2 cellular contexts compared by ENCODE assay signal in the genomic region with DNA sequence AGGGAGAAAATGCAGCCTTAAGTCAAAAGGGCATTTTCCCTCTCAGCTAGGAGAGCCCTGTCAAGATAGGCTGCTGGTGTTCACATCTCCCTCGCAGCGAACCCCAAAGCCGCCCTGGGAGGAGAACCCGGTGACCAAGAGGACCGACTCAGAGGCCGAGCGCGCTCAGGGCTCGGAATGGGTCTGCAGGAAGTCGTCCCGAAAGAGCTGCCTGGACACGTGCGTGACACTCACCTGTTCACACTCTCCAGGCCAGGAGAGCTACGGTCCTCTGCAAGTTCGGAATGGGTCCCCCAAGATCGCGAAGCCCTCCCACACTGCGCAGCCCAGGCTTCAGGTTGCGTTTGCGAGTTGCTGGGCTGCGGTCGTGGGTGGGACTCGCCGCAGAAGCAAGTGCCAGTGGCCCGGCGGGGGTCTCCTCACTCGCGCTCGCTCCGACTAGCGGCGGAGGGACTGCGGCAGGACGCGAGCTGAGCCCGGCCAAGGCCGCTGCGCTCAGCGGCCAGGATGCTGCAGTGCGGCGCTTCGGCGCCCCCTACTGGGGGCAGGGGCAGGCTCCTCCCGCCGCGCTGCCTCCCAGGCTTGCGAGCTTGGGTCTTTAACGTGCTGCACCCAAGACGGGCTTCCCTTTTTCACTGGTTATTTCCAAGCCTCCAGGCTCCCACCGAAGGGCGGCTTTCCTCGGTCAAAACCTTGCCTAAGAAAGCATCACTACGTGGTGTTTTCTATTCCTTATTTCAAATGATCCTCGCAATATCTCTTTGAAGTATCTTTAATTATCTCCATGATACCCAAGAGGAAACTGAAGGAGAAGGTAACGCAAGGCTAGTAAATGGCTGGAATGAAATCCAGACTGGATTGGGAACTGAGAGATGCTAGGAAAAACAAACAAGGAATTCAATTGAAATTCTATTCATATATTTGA.
TF ChIP-seq lines count a peak whose summit lies in the region.

A gene with protein sequence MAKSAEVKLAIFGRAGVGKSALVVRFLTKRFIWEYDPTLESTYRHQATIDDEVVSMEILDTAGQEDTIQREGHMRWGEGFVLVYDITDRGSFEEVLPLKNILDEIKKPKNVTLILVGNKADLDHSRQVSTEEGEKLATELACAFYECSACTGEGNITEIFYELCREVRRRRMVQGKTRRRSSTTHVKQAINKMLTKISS (minus strand): TSS at position 457 of the 925 bp plus-strand sequence. CDS start 3,928 bp downstream, outside the sequence.

TF ChIP-seq in HEK293, 187 proteins besides CTCF, POLR2A, EP300 and RAD21 (continued from another document and continues in another):
- TF ChIP-seq, protein P1, sequence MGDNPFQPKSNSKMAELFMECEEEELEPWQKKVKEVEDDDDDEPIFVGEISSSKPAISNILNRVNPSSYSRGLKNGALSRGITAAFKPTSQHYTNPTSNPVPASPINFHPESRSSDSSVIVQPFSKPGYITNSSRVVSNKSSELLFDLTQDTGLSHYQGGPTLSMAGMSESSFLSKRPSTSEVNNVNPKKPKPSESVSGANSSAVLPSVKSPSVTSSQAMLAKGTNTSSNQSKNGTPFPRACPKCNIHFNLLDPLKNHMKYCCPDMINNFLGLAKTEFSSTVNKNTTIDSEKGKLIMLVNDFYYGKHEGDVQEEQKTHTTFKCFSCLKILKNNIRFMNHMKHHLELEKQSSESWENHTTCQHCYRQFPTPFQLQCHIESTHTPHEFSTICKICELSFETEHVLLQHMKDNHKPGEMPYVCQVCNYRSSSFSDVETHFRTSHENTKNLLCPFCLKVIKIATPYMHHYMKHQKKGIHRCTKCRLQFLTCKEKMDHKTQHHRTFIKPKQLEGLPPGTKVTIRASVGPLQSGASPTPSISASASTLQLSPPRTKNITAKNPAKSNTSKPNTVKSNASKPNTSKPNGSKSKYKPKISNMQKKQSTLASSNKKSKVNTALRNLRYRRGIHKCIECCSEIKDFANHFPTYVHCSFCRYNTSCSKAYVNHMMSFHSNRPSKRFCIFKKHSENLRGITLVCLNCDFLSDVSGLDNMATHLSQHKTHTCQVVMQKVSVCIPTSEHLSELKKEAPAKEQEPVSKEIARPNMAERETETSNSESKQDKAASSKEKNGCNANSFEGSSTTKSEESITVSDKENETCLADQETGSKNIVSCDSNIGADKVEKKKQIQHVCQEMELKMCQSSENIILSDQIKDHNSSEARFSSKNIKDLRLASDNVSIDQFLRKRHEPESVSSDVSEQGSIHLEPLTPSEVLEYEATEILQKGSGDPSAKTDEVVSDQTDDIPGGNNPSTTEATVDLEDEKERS (tag by site-specific recombination; IDR thresholded peaks at IDR 0.05) = peak; percentile 50; the same call in 1 of the 2 replicates
- TF ChIP-seq ZNF391 (tag by site-specific recombination; IDR thresholded peaks at IDR 0.05; ENCODE audit: borderline replicate concordance, low read depth) = no peak
- no peak for TF ChIP-seq ZNF544 (tag by site-specific recombination; IDR thresholded peaks at IDR 0.05)
- no peak for TF ChIP-seq KLF7 (tag by site-specific recombination; IDR thresholded peaks at IDR 0.05; ENCODE audit: borderline replicate concordance)
- peak; percentile 88; the same call in 1 of the 2 replicates for TF ChIP-seq ZNF501 (tag by site-specific recombination; IDR thresholded peaks at IDR 0.05)
- TF ChIP-seq ZNF274 (IDR thresholded peaks at IDR 0.05; ENCODE audit: low read length) = no peak
- TF ChIP-seq ZNF274 (tag by site-specific recombination; IDR thresholded peaks at IDR 0.05; ENCODE audit: borderline replicate concordance) = no peak
- no peak for TF ChIP-seq ZNF114 (tag by site-specific recombination; IDR thresholded peaks at IDR 0.05)
- no peak for TF ChIP-seq ZNF658 (tag by site-specific recombination; IDR thresholded peaks at IDR 0.05)
- TF ChIP-seq OSR2 (tag by site-specific recombination; IDR thresholded peaks at IDR 0.05) = no peak
- TF ChIP-seq SETDB1 (IDR thresholded peaks at IDR 0.05; ENCODE audit: insufficient read length, low read length) = no peak
- no peak for TF ChIP-seq ZNF302 (tag by site-specific recombination; IDR thresholded peaks at IDR 0.05; ENCODE audit: low read depth)
- TF ChIP-seq ZNF776 (tag by site-specific recombination; IDR thresholded peaks at IDR 0.05; ENCODE audit: borderline replicate concordance) = no peak
- TF ChIP-seq ZNF561 (tag by site-specific recombination; IDR thresholded peaks at IDR 0.05; ENCODE audit: borderline replicate concordance) = peak; percentile 68; the same call in 1 of the 2 replicates
- no peak for TF ChIP-seq ZNF510 (tag by site-specific recombination; IDR thresholded peaks at IDR 0.05; ENCODE audit: insufficient replicate concordance)
- TF ChIP-seq ZNF747 (tag by site-specific recombination; IDR thresholded peaks at IDR 0.05) = no peak
- TF ChIP-seq ZBTB20 (tag by site-specific recombination; IDR thresholded peaks at IDR 0.05) = peak; percentile 56; the same call in 1 of the 2 replicates
- TF ChIP-seq ZNF600 (tag by site-specific recombination; IDR thresholded peaks at IDR 0.05) = peak; percentile 96
- TF ChIP-seq EGR2 (tag by site-specific recombination; IDR thresholded peaks at IDR 0.05; ENCODE audit: low read depth) = peak; percentile 45; the same call in 1 of the 2 replicates
- TF ChIP-seq ZNF548 (tag by site-specific recombination; IDR thresholded peaks at IDR 0.05) = no peak
- TF ChIP-seq ZSCAN30 (tag by site-specific recombination; IDR thresholded peaks at IDR 0.05) = peak; percentile 90
- no peak; the same call in 1 of the 2 replicates for TF ChIP-seq ZFP37 (tag by site-specific recombination; IDR thresholded peaks at IDR 0.05)
- TF ChIP-seq ZNF19 (tag by site-specific recombination; IDR thresholded peaks at IDR 0.05; ENCODE audit: low read depth) = no peak
- no peak for TF ChIP-seq IKZF3 (tag by site-specific recombination; IDR thresholded peaks at IDR 0.05)
- TF ChIP-seq ZNF335 (tag by site-specific recombination; conservative IDR thresholded peaks at IDR 0.05) = 0 out of 2 replicates have a peak, but pooled peaks have one; percentile 35
- no peak for TF ChIP-seq ZNF473 (tag by site-specific recombination; IDR thresholded peaks at IDR 0.05)
- TF ChIP-seq, protein P2, sequence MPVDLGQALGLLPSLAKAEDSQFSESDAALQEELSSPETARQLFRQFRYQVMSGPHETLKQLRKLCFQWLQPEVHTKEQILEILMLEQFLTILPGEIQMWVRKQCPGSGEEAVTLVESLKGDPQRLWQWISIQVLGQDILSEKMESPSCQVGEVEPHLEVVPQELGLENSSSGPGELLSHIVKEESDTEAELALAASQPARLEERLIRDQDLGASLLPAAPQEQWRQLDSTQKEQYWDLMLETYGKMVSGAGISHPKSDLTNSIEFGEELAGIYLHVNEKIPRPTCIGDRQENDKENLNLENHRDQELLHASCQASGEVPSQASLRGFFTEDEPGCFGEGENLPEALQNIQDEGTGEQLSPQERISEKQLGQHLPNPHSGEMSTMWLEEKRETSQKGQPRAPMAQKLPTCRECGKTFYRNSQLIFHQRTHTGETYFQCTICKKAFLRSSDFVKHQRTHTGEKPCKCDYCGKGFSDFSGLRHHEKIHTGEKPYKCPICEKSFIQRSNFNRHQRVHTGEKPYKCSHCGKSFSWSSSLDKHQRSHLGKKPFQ (tag by site-specific recombination; IDR thresholded peaks at IDR 0.05) = peak; percentile 98
- no peak for TF ChIP-seq ZNF138 (tag by site-specific recombination; IDR thresholded peaks at IDR 0.05; ENCODE audit: borderline replicate concordance)

TF ChIP-seq in WTC11, 78 proteins besides CTCF, POLR2A, EP300 and RAD21 (continued from another document and continues in another):
- TF ChIP-seq, protein P3, sequence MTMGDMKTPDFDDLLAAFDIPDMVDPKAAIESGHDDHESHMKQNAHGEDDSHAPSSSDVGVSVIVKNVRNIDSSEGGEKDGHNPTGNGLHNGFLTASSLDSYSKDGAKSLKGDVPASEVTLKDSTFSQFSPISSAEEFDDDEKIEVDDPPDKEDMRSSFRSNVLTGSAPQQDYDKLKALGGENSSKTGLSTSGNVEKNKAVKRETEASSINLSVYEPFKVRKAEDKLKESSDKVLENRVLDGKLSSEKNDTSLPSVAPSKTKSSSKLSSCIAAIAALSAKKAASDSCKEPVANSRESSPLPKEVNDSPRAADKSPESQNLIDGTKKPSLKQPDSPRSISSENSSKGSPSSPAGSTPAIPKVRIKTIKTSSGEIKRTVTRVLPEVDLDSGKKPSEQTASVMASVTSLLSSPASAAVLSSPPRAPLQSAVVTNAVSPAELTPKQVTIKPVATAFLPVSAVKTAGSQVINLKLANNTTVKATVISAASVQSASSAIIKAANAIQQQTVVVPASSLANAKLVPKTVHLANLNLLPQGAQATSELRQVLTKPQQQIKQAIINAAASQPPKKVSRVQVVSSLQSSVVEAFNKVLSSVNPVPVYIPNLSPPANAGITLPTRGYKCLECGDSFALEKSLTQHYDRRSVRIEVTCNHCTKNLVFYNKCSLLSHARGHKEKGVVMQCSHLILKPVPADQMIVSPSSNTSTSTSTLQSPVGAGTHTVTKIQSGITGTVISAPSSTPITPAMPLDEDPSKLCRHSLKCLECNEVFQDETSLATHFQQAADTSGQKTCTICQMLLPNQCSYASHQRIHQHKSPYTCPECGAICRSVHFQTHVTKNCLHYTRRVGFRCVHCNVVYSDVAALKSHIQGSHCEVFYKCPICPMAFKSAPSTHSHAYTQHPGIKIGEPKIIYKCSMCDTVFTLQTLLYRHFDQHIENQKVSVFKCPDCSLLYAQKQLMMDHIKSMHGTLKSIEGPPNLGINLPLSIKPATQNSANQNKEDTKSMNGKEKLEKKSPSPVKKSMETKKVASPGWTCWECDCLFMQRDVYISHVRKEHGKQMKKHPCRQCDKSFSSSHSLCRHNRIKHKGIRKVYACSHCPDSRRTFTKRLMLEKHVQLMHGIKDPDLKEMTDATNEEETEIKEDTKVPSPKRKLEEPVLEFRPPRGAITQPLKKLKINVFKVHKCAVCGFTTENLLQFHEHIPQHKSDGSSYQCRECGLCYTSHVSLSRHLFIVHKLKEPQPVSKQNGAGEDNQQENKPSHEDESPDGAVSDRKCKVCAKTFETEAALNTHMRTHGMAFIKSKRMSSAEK (CRISPR knock-in tag; IDR thresholded peaks at IDR 0.05; ENCODE audit: borderline replicate concordance) = no peak
- TF ChIP-seq TEAD1 (CRISPR knock-in tag; IDR thresholded peaks at IDR 0.05) (no peak), SP1 (CRISPR knock-in tag; conservative IDR thresholded peaks at IDR 0.05) (peak; percentile 60), KAT7 (CRISPR knock-in tag; IDR thresholded peaks at IDR 0.05; ENCODE audit: borderline replicate concordance) (no peak), SMAD3 (CRISPR knock-in tag; IDR thresholded peaks at IDR 0.05; ENCODE audit: borderline replicate concordance) (peak; percentile 79; the same call in 1 of the 2 replicates), PRRX2 (CRISPR knock-in tag; IDR thresholded peaks at IDR 0.05) (no peak), SOX15 (CRISPR knock-in tag; IDR thresholded peaks at IDR 0.05) (no peak), ZNF121 (CRISPR knock-in tag; IDR thresholded peaks at IDR 0.05) (0 out of 2 replicates have a peak, but pooled peaks have one; percentile 18), IRF2 (CRISPR knock-in tag; IDR thresholded peaks at IDR 0.05; ENCODE audit: borderline replicate concordance, low read depth) (no peak), RORB (CRISPR knock-in tag; IDR thresholded peaks at IDR 0.05) (no peak), FOXP1 (CRISPR knock-in tag; IDR thresholded peaks at IDR 0.05; ENCODE audit: borderline replicate concordance) (peak; percentile 91), ZNF263 (CRISPR knock-in tag; IDR thresholded peaks at IDR 0.05; ENCODE audit: low read depth) (no peak), EMX1 (CRISPR knock-in tag; IDR thresholded peaks at IDR 0.05) (no peak), HMGA2 (CRISPR knock-in tag; IDR thresholded peaks at IDR 0.05) (no peak), TCF7 (CRISPR knock-in tag; IDR thresholded peaks at IDR 0.05; ENCODE audit: low read depth) (no peak), ZNF396 (CRISPR knock-in tag; IDR thresholded peaks at IDR 0.05; ENCODE audit: borderline replicate concordance) (no peak), ZNF671 (CRISPR knock-in tag; IDR thresholded peaks at IDR 0.05) (no peak), ZNF138 (CRISPR knock-in tag; conservative IDR thresholded peaks at IDR 0.05) (no peak)
- TF ChIP-seq, protein P4, sequence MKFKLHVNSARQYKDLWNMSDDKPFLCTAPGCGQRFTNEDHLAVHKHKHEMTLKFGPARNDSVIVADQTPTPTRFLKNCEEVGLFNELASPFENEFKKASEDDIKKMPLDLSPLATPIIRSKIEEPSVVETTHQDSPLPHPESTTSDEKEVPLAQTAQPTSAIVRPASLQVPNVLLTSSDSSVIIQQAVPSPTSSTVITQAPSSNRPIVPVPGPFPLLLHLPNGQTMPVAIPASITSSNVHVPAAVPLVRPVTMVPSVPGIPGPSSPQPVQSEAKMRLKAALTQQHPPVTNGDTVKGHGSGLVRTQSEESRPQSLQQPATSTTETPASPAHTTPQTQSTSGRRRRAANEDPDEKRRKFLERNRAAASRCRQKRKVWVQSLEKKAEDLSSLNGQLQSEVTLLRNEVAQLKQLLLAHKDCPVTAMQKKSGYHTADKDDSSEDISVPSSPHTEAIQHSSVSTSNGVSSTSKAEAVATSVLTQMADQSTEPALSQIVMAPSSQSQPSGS (CRISPR knock-in tag; IDR thresholded peaks at IDR 0.05; ENCODE audit: borderline replicate concordance, low read depth) = no peak
- TF ChIP-seq, protein P5, sequence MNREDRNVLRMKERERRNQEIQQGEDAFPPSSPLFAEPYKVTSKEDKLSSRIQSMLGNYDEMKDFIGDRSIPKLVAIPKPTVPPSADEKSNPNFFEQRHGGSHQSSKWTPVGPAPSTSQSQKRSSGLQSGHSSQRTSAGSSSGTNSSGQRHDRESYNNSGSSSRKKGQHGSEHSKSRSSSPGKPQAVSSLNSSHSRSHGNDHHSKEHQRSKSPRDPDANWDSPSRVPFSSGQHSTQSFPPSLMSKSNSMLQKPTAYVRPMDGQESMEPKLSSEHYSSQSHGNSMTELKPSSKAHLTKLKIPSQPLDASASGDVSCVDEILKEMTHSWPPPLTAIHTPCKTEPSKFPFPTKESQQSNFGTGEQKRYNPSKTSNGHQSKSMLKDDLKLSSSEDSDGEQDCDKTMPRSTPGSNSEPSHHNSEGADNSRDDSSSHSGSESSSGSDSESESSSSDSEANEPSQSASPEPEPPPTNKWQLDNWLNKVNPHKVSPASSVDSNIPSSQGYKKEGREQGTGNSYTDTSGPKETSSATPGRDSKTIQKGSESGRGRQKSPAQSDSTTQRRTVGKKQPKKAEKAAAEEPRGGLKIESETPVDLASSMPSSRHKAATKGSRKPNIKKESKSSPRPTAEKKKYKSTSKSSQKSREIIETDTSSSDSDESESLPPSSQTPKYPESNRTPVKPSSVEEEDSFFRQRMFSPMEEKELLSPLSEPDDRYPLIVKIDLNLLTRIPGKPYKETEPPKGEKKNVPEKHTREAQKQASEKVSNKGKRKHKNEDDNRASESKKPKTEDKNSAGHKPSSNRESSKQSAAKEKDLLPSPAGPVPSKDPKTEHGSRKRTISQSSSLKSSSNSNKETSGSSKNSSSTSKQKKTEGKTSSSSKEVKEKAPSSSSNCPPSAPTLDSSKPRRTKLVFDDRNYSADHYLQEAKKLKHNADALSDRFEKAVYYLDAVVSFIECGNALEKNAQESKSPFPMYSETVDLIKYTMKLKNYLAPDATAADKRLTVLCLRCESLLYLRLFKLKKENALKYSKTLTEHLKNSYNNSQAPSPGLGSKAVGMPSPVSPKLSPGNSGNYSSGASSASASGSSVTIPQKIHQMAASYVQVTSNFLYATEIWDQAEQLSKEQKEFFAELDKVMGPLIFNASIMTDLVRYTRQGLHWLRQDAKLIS (CRISPR knock-in tag; IDR thresholded peaks at IDR 0.05; ENCODE audit: borderline replicate concordance) = no peak
- TF ChIP-seq, protein P6, sequence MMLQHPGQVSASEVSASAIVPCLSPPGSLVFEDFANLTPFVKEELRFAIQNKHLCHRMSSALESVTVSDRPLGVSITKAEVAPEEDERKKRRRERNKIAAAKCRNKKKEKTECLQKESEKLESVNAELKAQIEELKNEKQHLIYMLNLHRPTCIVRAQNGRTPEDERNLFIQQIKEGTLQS (CRISPR knock-in tag; conservative IDR thresholded peaks at IDR 0.05) = no peak
- TF ChIP-seq, protein P7, sequence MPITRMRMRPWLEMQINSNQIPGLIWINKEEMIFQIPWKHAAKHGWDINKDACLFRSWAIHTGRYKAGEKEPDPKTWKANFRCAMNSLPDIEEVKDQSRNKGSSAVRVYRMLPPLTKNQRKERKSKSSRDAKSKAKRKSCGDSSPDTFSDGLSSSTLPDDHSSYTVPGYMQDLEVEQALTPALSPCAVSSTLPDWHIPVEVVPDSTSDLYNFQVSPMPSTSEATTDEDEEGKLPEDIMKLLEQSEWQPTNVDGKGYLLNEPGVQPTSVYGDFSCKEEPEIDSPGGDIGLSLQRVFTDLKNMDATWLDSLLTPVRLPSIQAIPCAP (CRISPR knock-in tag; IDR thresholded peaks at IDR 0.05) = peak; percentile 89
